Comparison of ENCODE assay signal across 18 cellular contexts in the genomic region with DNA sequence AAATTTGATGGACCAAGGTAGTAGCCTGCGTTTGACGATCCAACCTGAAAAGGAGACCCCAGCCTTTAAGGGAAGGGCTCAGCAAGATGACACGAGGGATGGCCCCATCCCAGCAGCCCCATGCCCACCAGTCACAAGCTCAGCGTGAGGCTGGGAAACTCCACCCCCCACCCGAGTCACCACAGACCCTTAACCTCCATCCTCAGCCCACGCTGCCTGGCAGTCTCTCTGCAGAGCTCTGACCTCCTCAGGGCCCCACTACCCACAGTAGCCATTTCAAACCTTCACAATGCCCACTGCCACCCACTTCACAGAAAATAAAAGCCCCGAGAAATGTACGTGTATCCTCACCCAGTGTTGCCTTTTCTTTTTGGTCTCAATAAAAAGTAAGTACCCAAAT. TPM values are rescaled to one million over a fixed set of nuclear protein-coding genes. Genes with fewer than 3 reads are reported as not detected.
DNase-seq lines count a peak whose midpoint lies in the region; ATAC-seq, FAIRE-seq and TF ChIP-seq lines count a peak whose summit lies in the region.
"Had no signal": no experiment of that assay in that cellular context is flagged by ENCODE, and none has a peak within 500 bp of the region (broad histone marks: within the 10 kb centered on the region; RNA-seq: fewer than 3 reads in every experiment).

No MANE protein-coding gene starts in this region.

- H4K20me1 ChIP-seq in astrocyte (ENCODE audit: insufficient read depth, low read length) (peaks cover 34% of the 10 kb centered on the region), osteoblast (ENCODE audit: insufficient read depth, low read length) (peaks cover 10% of the 10 kb centered on the region)

- H3K4me1 Mint-ChIP-seq in CD4-positive, alpha-beta T cell (ENCODE audit: low read depth): peaks cover 76% of the 10 kb centered on the region
- H3K4me1 Mint-ChIP-seq in astrocyte (ENCODE audit: low read depth, unreplicated experiment): peaks cover 20% of the 10 kb centered on the region

- H3K4me2 ChIP-seq in astrocyte (ENCODE audit: low read length) (peak overlapping the region; percentile 74), osteoblast (ENCODE audit: insufficient read depth, low read length) (peak overlapping the region; percentile 31)

- POLR2A ChIA-PET in CD4-positive, alpha-beta T cell (lab: Charles Lee): interaction anchor here (0.8 to 1.7 kb wide), 3 partner anchors 19 to 94 kb away, joined by 3 to 4 read pairs (median 3); no protein-coding TSS in a partner anchor

- no peaks in the 10 kb centered on the region for H3K27me3 Mint-ChIP-seq in CD4-positive, alpha-beta T cell
- H3K27me3 Mint-ChIP-seq in astrocyte (ENCODE audit: low read depth, unreplicated experiment): no peaks in the 10 kb centered on the region
- H3K27me3 Mint-ChIP-seq: activated T-helper 17 cell treated with anti-CD3 and anti-CD28 coated beads, Interleukin-2, amount 50 U/mL, for 72 hours; central memory CD8-positive, alpha-beta T cell had no signal

- no peaks in the 10 kb centered on the region for H3K9me3 Mint-ChIP-seq in CD4-positive, alpha-beta T cell
- no peaks in the 10 kb centered on the region for H3K9me3 Mint-ChIP-seq in astrocyte (ENCODE audit: unreplicated experiment)
- H3K9me3 Mint-ChIP-seq: activated T-helper 17 cell treated with anti-CD3 and anti-CD28 coated beads, Interleukin-2, amount 50 U/mL, for 72 hours; central memory CD8-positive, alpha-beta T cell had no signal

- peaks cover 68% of the 10 kb centered on the region for H3K36me3 ChIP-seq in astrocyte (ENCODE audit: insufficient read depth, low read length)
- peaks cover 71% of the 10 kb centered on the region for H3K36me3 ChIP-seq in osteoblast (ENCODE audit: insufficient read depth, low read length)

- no peak overlapping the region for H3K27ac ChIP-seq in CD4-positive, alpha-beta T cell (ENCODE audit: low read depth, low read length)
- H3K27ac ChIP-seq in astrocyte (ENCODE audit: low read depth, low read length): peak overlapping the region; percentile 94
- H3K27ac ChIP-seq in osteoblast (ENCODE audit: low read depth, low read length): peak overlapping the region; percentile 75
- H3K27ac ChIP-seq: right lobe of liver had no signal

- no peak for ATAC-seq in CD4-positive, alpha-beta T cell (ENCODE audit: poor library complexity)
- no peak for ATAC-seq in GM21576 (IDR thresholded peaks at IDR 0.05; ENCODE audit: unreplicated experiment)
- no peak for ATAC-seq in activated CD4-positive, CD25-positive, alpha-beta regulatory T cell treated with anti-CD3 and anti-CD28 coated beads, Interleukin-2, amount 50 U/mL, for 24 hours
- ATAC-seq: activated T-helper 17 cell treated with anti-CD3 and anti-CD28 coated beads, Interleukin-2, amount 50 U/mL, for 72 hours; left ventricle myocardium superior; right lobe of liver had no signal

- FAIRE-seq in astrocyte (lab: Jason Lieb, UNC): no peak

- peak overlapping the region; percentile 91 for H3K27ac Mint-ChIP-seq in CD4-positive, alpha-beta T cell
- peak overlapping the region; percentile 85 for H3K27ac Mint-ChIP-seq in astrocyte (ENCODE audit: unreplicated experiment)

- peak overlapping the region; percentile 39 for H3K4me3 Mint-ChIP-seq in CD4-positive, alpha-beta T cell
- H3K4me3 Mint-ChIP-seq in astrocyte (ENCODE audit: unreplicated experiment): no peak overlapping the region
- H3K4me3 Mint-ChIP-seq: activated T-helper 17 cell treated with anti-CD3 and anti-CD28 coated beads, Interleukin-2, amount 50 U/mL, for 72 hours; central memory CD8-positive, alpha-beta T cell had no signal

- no peaks in the 10 kb centered on the region for H3K9me3 ChIP-seq in CD4-positive, alpha-beta T cell (ENCODE audit: control insufficient read depth, low read length)
- H3K9me3 ChIP-seq in astrocyte (ENCODE audit: insufficient read depth, low read depth, low read length): no peaks in the 10 kb centered on the region
- no peaks in the 10 kb centered on the region for H3K9me3 ChIP-seq in osteoblast (ENCODE audit: low read depth, low read length)
- H3K9me3 ChIP-seq: BE2C, right lobe of liver had no signal

- no peak for TF ChIP-seq CTCF in CD4-positive, alpha-beta T cell (IDR thresholded peaks at IDR 0.05)
- no peak for TF ChIP-seq CTCF in astrocyte (IDR thresholded peaks at IDR 0.05; ENCODE audit: insufficient read depth, low read depth, low read length)
- TF ChIP-seq CTCF in osteoblast (IDR thresholded peaks at IDR 0.05; ENCODE audit: extremely low read depth, low read depth, low read length): no peak

- CTCF ChIA-PET in CD4-positive, alpha-beta T cell (lab: Charles Lee): no interaction called here

- H3K4me1 ChIP-seq in astrocyte (ENCODE audit: insufficient read depth, low read length) (peaks cover 25% of the 10 kb centered on the region), osteoblast (ENCODE audit: insufficient read depth, low read length) (peaks cover 14% of the 10 kb centered on the region)
- H3K4me1 ChIP-seq: right lobe of liver had no signal

- intact Hi-C loops in CD4-positive, alpha-beta T cell (cut with DNase I, micrococcal nuclease): loop anchor here in 1 of 2 experiments (2.0 kb wide), 1 partner anchor 17 kb away; no protein-coding TSS in a partner anchor

- H3K4me3 ChIP-seq in astrocyte (ENCODE audit: insufficient read depth, low read depth, low read length) (no peak overlapping the region), osteoblast (ENCODE audit: insufficient read depth, low read length) (no peak overlapping the region)
- H3K4me3 ChIP-seq: right lobe of liver had no signal

- no peak for DNase-seq in CD4-positive, alpha-beta T cell
- peak; percentile 22 for DNase-seq in ELR (ENCODE audit: low read depth)
- peak; percentile 27 for DNase-seq in astrocyte (ENCODE audit: low read depth)
- DNase-seq in osteoblast (ENCODE audit: insufficient read length, low spot score, missing footprints): no peak
- DNase-seq in NCI-H748 treated with DMSO at 0.1 percent for 48 hours (lab: John Stamatoyannopoulos, UW): no peak
- DNase-seq: activated CD8-positive, alpha-beta memory T cell treated with anti-CD3 and anti-CD28 coated beads for 24 hours; effector CD8-positive, alpha-beta T cell; left ventricle myocardium superior; MM.1S; NCI-H1694 treated with DMSO at 0.1 percent for 48 hours; NCI-H446; SW 1271 had no signal

- H3K79me2 ChIP-seq in astrocyte (ENCODE audit: insufficient read depth, low read length): peaks cover 50% of the 10 kb centered on the region
- H3K79me2 ChIP-seq in osteoblast (ENCODE audit: insufficient read depth, low read length): peaks cover 54% of the 10 kb centered on the region

- H3K27me3 ChIP-seq in CD4-positive, alpha-beta T cell (ENCODE audit: control insufficient read depth, insufficient read depth, low read length): no peaks in the 10 kb centered on the region
- H3K27me3 ChIP-seq in astrocyte (ENCODE audit: insufficient read depth, low read length): no peaks in the 10 kb centered on the region
- H3K27me3 ChIP-seq in osteoblast (ENCODE audit: insufficient read depth, low read length): no peaks in the 10 kb centered on the region
- H3K27me3 ChIP-seq: BE2C, right lobe of liver had no signal

- peaks cover 97% of the 10 kb centered on the region for H3K36me3 Mint-ChIP-seq in CD4-positive, alpha-beta T cell (ENCODE audit: low read depth)
- peaks cover 39% of the 10 kb centered on the region for H3K36me3 Mint-ChIP-seq in astrocyte (ENCODE audit: low read depth, unreplicated experiment)

- H2AFZ ChIP-seq in astrocyte (ENCODE audit: low read depth, low read length): no peak overlapping the region
- H2AFZ ChIP-seq in osteoblast (ENCODE audit: low read length): no peak overlapping the region

- peak overlapping the region; percentile 61 for H3K9ac ChIP-seq in astrocyte (ENCODE audit: low read length)

RNA-seq across cellular contexts. Expression of gene USP36, which starts 18.7 kb away (rescaled TPM):
- total RNA-seq in CD4-positive, alpha-beta T cell: 100 to 1,000 TPM; 489 to 494 TPM
- 48.1 and 51.0 TPM in 2 replicates for total RNA-seq in astrocyte
- total RNA-seq in osteoblast: 30.8 and 34.8 TPM in 2 replicates

RNA-seq across cellular contexts. Expression of gene CYTH1, which starts 39.9 kb away (rescaled TPM):
- 100 to 1,000 TPM; 521 to 525 TPM for total RNA-seq in CD4-positive, alpha-beta T cell
- total RNA-seq in astrocyte (22.4 and 25.0 TPM in 2 replicates), osteoblast (20.9 and 21.4 TPM in 2 replicates)

Comparison
In these comparisons a context has a peak if more than half of its experiments do, and no peak if none do; other contexts are left out.
1. DNase-seq: peak in ELR (single experiment) and astrocyte (single experiment); none in CD4-positive, alpha-beta T cell (0 of 10), osteoblast (single experiment) and NCI-H748 treated with DMSO at 0.1 percent for 48 hours (single experiment).
2. RNA of gene CYTH1, which starts 39.9 kb away (total RNA-seq): 521 to 525 TPM in CD4-positive, alpha-beta T cell; 22.4 to 25.0 TPM in astrocyte and 20.9 to 21.4 TPM in osteoblast; every median in the first group is over 10 times any median in the second.